In genomic region chr18:23870963-23871362, GRCh38 we compare ENCODE assay signal across 11 cellular contexts.
A peak's percentile ranks its signal among the peaks of the same experiment; 100 is the strongest.
DNase-seq lines count a peak whose midpoint lies in the region; ATAC-seq and TF ChIP-seq lines count a peak whose summit lies in the region.
"Had no signal": no experiment of that assay in that cellular context is flagged by ENCODE, and none has a peak within 500 bp of the region (broad histone marks: within the 10 kb centered on the region; RNA-seq: fewer than 3 reads in every experiment).

No MANE protein-coding gene starts in this region.

- peak overlapping the region; percentile 65 for H3K27ac Mint-ChIP-seq in activated naive CD4-positive, alpha-beta T cell treated with anti-CD3 and anti-CD28 coated beads for 36 hours
- H3K27ac Mint-ChIP-seq in effector memory CD8-positive, alpha-beta T cell = peak overlapping the region; percentile 95 to 100
- H3K27ac Mint-ChIP-seq in endodermal cell = no peak overlapping the region

- no peak for DNase-seq in activated naive CD4-positive, alpha-beta T cell treated with anti-CD3 and anti-CD28 coated beads for 36 hours
- DNase-seq in activated naive CD4-positive, alpha-beta T cell treated with Interleukin-2 at 50 U/mL for 16 hours = no peak
- DNase-seq in RWPE2 (ENCODE audit: low spot score) (no peak), endodermal cell (no peak), SIG-M5 treated with dmso at 0.1 percent for 504 hours (lab: John Stamatoyannopoulos, UW; ENCODE audit: unreplicated experiment) (no peak)
- DNase-seq in effector memory CD8-positive, alpha-beta T cell = no peak
- DNase-seq: IMR-90, kidney, uterus had no signal

- H3K4me1 Mint-ChIP-seq in activated naive CD4-positive, alpha-beta T cell treated with anti-CD3 and anti-CD28 coated beads for 36 hours (ENCODE audit: low read depth) = peaks cover 37% of the 10 kb centered on the region
- H3K4me1 Mint-ChIP-seq in effector memory CD8-positive, alpha-beta T cell (ENCODE audit: low read depth in 2 of 2) = peaks cover 42% of the 10 kb centered on the region in 2 donors
- peaks cover 6% of the 10 kb centered on the region for H3K4me1 Mint-ChIP-seq in endodermal cell

- ATAC-seq in RWPE2 (ENCODE audit: low read depth) (no peak), HG03520 (IDR thresholded peaks at IDR 0.05; ENCODE audit: unreplicated experiment) (no peak)
- ATAC-seq in effector memory CD8-positive, alpha-beta T cell (replicated peaks) = no peak

- peaks cover 29% of the 10 kb centered on the region for H3K4me1 ChIP-seq in RWPE2 (ENCODE audit: insufficient read depth, poor library complexity, severe bottlenecking)
- peaks cover 23% of the 10 kb centered on the region for H3K4me1 ChIP-seq in thymus (ENCODE audit: control insufficient read depth, insufficient read depth, low read length)
- H3K4me1 ChIP-seq in endodermal cell (ENCODE audit: control insufficient read depth, insufficient read depth, low read length) = no peaks in the 10 kb centered on the region
- H3K4me1 ChIP-seq: uterus had no signal

- H3K36me3 ChIP-seq in RWPE2 (ENCODE audit: low read depth) (peaks cover 30% of the 10 kb centered on the region), thymus (ENCODE audit: control insufficient read depth, insufficient read depth) (no peaks in the 10 kb centered on the region), endodermal cell (ENCODE audit: control insufficient read depth, insufficient read depth, low read length) (no peaks in the 10 kb centered on the region)
- H3K36me3 ChIP-seq: uterus had no signal

- H3K9ac ChIP-seq in endodermal cell (ENCODE audit: extremely low read depth, low read length, poor library complexity, severe bottlenecking) = no peak overlapping the region

- H3K27me3 ChIP-seq in RWPE2 (ENCODE audit: insufficient read depth, poor library complexity, severe bottlenecking) (no peaks in the 10 kb centered on the region), thymus (ENCODE audit: control insufficient read depth, insufficient read depth) (no peaks in the 10 kb centered on the region), endodermal cell (ENCODE audit: control insufficient read depth, insufficient read depth, low read length, poor library complexity, severe bottlenecking) (no peaks in the 10 kb centered on the region)
- H3K27me3 ChIP-seq: uterus had no signal

- H3K4me3 Mint-ChIP-seq in activated naive CD4-positive, alpha-beta T cell treated with anti-CD3 and anti-CD28 coated beads for 36 hours = no peak overlapping the region
- peak overlapping the region; percentile 72 to 80 for H3K4me3 Mint-ChIP-seq in effector memory CD8-positive, alpha-beta T cell
- H3K4me3 Mint-ChIP-seq in endodermal cell = no peak overlapping the region

- H3K4me3 ChIP-seq in RWPE2 (ENCODE audit: severe bottlenecking) (no peak overlapping the region), thymus (ENCODE audit: low read length) (no peak overlapping the region), endodermal cell (ENCODE audit: low read length) (no peak overlapping the region)
- H3K4me3 ChIP-seq: uterus had no signal

- H3K27ac ChIP-seq in RWPE2 (ENCODE audit: poor library complexity, severe bottlenecking) = peak overlapping the region; percentile 96
- peak overlapping the region; percentile 68 for H3K27ac ChIP-seq in thymus (ENCODE audit: low read depth)
- H3K27ac ChIP-seq in endodermal cell (ENCODE audit: low read depth, low read length) = no peak overlapping the region
- H3K27ac ChIP-seq: uterus had no signal

- CTCF ChIA-PET in activated naive CD4-positive, alpha-beta T cell treated with anti-CD3 and anti-CD28 coated beads for 36 hours (lab: Charles Lee) = interaction anchor here (0.6 to 1.6 kb wide), 2 partner anchors 41 to 47 kb away, joined by 3 to 5 read pairs; no protein-coding TSS in a partner anchor

- 41% methylated on average over 5 of the region's 5 CpGs for WGBS in thymus
- WGBS in endodermal cell (ENCODE audit: insufficient coverage in 1 of 2, insufficient read length in 1 of 2), 2 experiments = 89 to 96% methylated on average over 4 to 5 of the region's 5 CpGs

- no peaks in the 10 kb centered on the region for H3K27me3 Mint-ChIP-seq in activated naive CD4-positive, alpha-beta T cell treated with anti-CD3 and anti-CD28 coated beads for 36 hours (ENCODE audit: low read depth)
- H3K27me3 Mint-ChIP-seq in effector memory CD8-positive, alpha-beta T cell = no peaks in the 10 kb centered on the region
- no peaks in the 10 kb centered on the region for H3K27me3 Mint-ChIP-seq in endodermal cell (ENCODE audit: insufficient read depth)

- H3K36me3 Mint-ChIP-seq in activated naive CD4-positive, alpha-beta T cell treated with anti-CD3 and anti-CD28 coated beads for 36 hours (ENCODE audit: low read depth) = no peaks in the 10 kb centered on the region
- peaks cover 5% of the 10 kb centered on the region for H3K36me3 Mint-ChIP-seq in effector memory CD8-positive, alpha-beta T cell (ENCODE audit: insufficient read depth)
- no peaks in the 10 kb centered on the region for H3K36me3 Mint-ChIP-seq in endodermal cell (ENCODE audit: low read depth)

- H3K9me3 ChIP-seq in RWPE2 (ENCODE audit: severe bottlenecking) = no peaks in the 10 kb centered on the region
- no peaks in the 10 kb centered on the region for H3K9me3 ChIP-seq in thymus (ENCODE audit: control insufficient read depth)
- H3K9me3 ChIP-seq in endodermal cell (ENCODE audit: control insufficient read depth, low read length) = no peaks in the 10 kb centered on the region
- H3K9me3 ChIP-seq: uterus had no signal

- TF ChIP-seq CTCF in RWPE2 (IDR thresholded peaks at IDR 0.05; ENCODE audit: poor library complexity, severe bottlenecking) (no peak), endodermal cell (conservative IDR thresholded peaks at IDR 0.05) (no peak)

- intact Hi-C loops in activated naive CD4-positive, alpha-beta T cell treated with anti-CD3 and anti-CD28 coated beads for 36 hours (cut with micrococcal nuclease) = no loop called here

- H3K9me3 Mint-ChIP-seq in activated naive CD4-positive, alpha-beta T cell treated with anti-CD3 and anti-CD28 coated beads for 36 hours = no peaks in the 10 kb centered on the region
- H3K9me3 Mint-ChIP-seq in effector memory CD8-positive, alpha-beta T cell = no peaks in the 10 kb centered on the region
- H3K9me3 Mint-ChIP-seq in endodermal cell = no peaks in the 10 kb centered on the region

Comparison
In these comparisons a context has a peak if more than half of its experiments do, and no peak if none do; other contexts are left out.
1. H3K4me3 Mint-ChIP-seq: peak in effector memory CD8-positive, alpha-beta T cell (2 of 2); none in activated naive CD4-positive, alpha-beta T cell treated with anti-CD3 and anti-CD28 coated beads for 36 hours (single experiment) and endodermal cell (single experiment).